In genomic region chr3:94117729-94118128, GRCh38 we compare ENCODE assay signal across 16 cellular contexts.
"Had no signal": no experiment of that assay in that cellular context is flagged by ENCODE, and none has a peak within 500 bp of the region (broad histone marks: within the 10 kb centered on the region; RNA-seq: fewer than 3 reads in every experiment).

No MANE protein-coding gene starts in this region.

- H3K27ac ChIP-seq: foreskin keratinocyte, thoracic aorta, vagina had no signal

- H3K36me3 Mint-ChIP-seq: natural killer cell had no signal

- H3K27me3 Mint-ChIP-seq: activated CD4-positive, alpha-beta memory T cell treated with anti-CD3 and anti-CD28 coated beads for 36 hours; type B pancreatic cell had no signal

- H3K9me3 Mint-ChIP-seq: activated CD4-positive, alpha-beta memory T cell treated with anti-CD3 and anti-CD28 coated beads for 36 hours; natural killer cell; type B pancreatic cell had no signal

- DNase-seq: activated CD4-positive, alpha-beta memory T cell treated with anti-CD3 and anti-CD28 coated beads for 36 hours; activated CD4-positive, alpha-beta T cell treated with anti-CD3 and anti-CD28 coated beads for 4 hours; activated CD4-positive, CD25-positive, alpha-beta regulatory T cell; activated naive CD4-positive, alpha-beta T cell treated with Interleukin-2 at 50 U/mL for 16 hours; activated T-cell treated with anti-CD3 and anti-CD28 coated beads, Interleukin-2, amount 50 U/mL, for 48 hours; foreskin keratinocyte; left ventricle myocardium superior; mammary epithelial cell; midbrain; natural killer cell; retina; stimulated activated CD4-positive, alpha-beta T cell treated with anti-CD3 and anti-CD28 coated beads, Interleukin-4, amount 100 ng/mL, for 24 hours; stimulated activated naive CD4-positive, alpha-beta T cell treated with Interleukin-2 at 50 U/mL for 16 hours had no signal

- H3K27ac Mint-ChIP-seq: activated CD4-positive, alpha-beta memory T cell treated with anti-CD3 and anti-CD28 coated beads for 36 hours; type B pancreatic cell had no signal

- ATAC-seq: foreskin keratinocyte, left ventricle myocardium superior, natural killer cell had no signal

- H3K4me3 Mint-ChIP-seq: activated CD4-positive, alpha-beta memory T cell treated with anti-CD3 and anti-CD28 coated beads for 36 hours; natural killer cell; type B pancreatic cell had no signal
